Comparison of ENCODE assay signal across 15 cellular contexts in the genomic region with DNA sequence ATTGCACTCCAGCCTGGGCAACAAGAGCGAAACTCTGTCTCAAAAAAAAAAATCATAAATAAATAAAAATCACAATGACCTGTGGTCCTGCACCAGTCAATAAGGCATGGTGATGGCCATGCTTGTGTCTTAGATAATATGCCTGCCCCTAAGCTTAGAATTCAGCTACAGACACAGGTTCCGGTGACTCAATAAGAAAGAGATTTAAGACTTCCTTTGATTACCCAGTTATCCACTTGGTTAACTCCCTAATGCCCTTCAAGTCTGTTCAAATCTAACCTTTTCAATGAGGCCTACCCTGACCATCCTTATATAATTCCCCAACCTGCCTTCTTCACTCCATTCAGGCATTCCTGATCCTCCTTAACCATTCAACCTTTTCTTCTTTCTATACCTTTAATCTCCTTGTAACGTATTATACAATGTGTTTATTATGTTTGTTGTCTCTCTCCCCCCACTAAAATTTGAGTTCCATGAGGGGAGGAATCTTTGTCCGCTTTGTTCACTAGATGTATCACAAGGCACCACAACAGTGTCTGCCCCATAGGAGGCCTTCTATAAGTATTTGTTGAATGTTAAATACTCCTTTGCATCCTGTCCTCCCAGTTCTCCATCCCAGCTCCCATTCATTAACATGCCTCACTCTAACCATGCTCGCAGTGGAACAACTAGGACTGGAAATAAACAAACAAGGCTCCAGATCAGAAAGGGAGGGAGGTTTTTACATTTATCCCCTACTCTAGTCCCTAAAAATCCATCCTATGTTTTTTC. TPM values are rescaled to one million over a fixed set of nuclear protein-coding genes. Genes with fewer than 3 reads are reported as not detected.
DNase-seq lines count a peak whose midpoint lies in the region; ATAC-seq and TF ChIP-seq lines count a peak whose summit lies in the region.
"Had no signal": no experiment of that assay in that cellular context is flagged by ENCODE, and none has a peak within 500 bp of the region (broad histone marks: within the 10 kb centered on the region; RNA-seq: fewer than 3 reads in every experiment).

No MANE protein-coding gene starts in this region.

- H3K79me2 ChIP-seq in GM23338 (replicated peaks; ENCODE audit: insufficient read depth): peaks cover 100% of the 10 kb centered on the region

- H3K4me1 ChIP-seq in CD8-positive, alpha-beta T cell (ENCODE audit: insufficient read depth, low read length): peaks cover 37% of the 10 kb centered on the region
- H3K4me1 ChIP-seq in GM23338 (ENCODE audit: insufficient read depth): peaks cover 16% of the 10 kb centered on the region

- H3F3A ChIP-seq in GM23338 (replicated peaks; ENCODE audit: low read depth): no peaks in the 10 kb centered on the region

- H3K9me3 Mint-ChIP-seq in CD8-positive, alpha-beta T cell: no peaks in the 10 kb centered on the region
- H3K9me3 Mint-ChIP-seq in GM23338: no peaks in the 10 kb centered on the region
- H3K9me3 Mint-ChIP-seq in activated naive CD8-positive, alpha-beta T cell treated with anti-CD3 and anti-CD28 coated beads, Interleukin-2, amount 10 ng/mL, durations not matched to agents 7 days and 5 days: no peaks in the 10 kb centered on the region
- H3K9me3 Mint-ChIP-seq in natural killer cell treated with Interleukin-12 subunit alpha and Interleukin-12 subunit beta and Interleukin-15 and Interleukin-18, amount 100 ng/mL, for 72 hours: no peaks in the 10 kb centered on the region

- no peak overlapping the region for H2AFZ ChIP-seq in GM23338

- no peaks in the 10 kb centered on the region for H3K9me2 ChIP-seq in GM23338 (ENCODE audit: insufficient read depth)

- no peaks in the 10 kb centered on the region for H3K9me3 ChIP-seq in CD8-positive, alpha-beta T cell (ENCODE audit: low read length)
- H3K9me3 ChIP-seq: tibial nerve had no signal

- H3K27ac ChIP-seq in CD8-positive, alpha-beta T cell (ENCODE audit: low read depth, low read length): no peak overlapping the region
- no peak overlapping the region for H3K27ac ChIP-seq in GM23338 (ENCODE audit: low read depth)
- H3K27ac ChIP-seq: C4-2B had no signal

- H3K4me3 ChIP-seq in CD8-positive, alpha-beta T cell (ENCODE audit: low read depth, low read length): no peak overlapping the region
- H3K4me3 ChIP-seq in GM23338: no peak overlapping the region
- H3K4me3 ChIP-seq: K562, tibial nerve had no signal

- H3K27me3 Mint-ChIP-seq in CD8-positive, alpha-beta T cell (ENCODE audit: low read depth): no peaks in the 10 kb centered on the region
- H3K27me3 Mint-ChIP-seq in GM23338 (ENCODE audit: insufficient read depth, low read depth, poor library complexity): peaks cover 3% of the 10 kb centered on the region
- no peaks in the 10 kb centered on the region for H3K27me3 Mint-ChIP-seq in activated naive CD8-positive, alpha-beta T cell treated with anti-CD3 and anti-CD28 coated beads, Interleukin-2, amount 10 ng/mL, durations not matched to agents 7 days and 5 days
- H3K27me3 Mint-ChIP-seq in natural killer cell treated with Interleukin-12 subunit alpha and Interleukin-12 subunit beta and Interleukin-15 and Interleukin-18, amount 100 ng/mL, for 72 hours: no peaks in the 10 kb centered on the region
- H3K27me3 Mint-ChIP-seq: progenitor cell of endocrine pancreas had no signal

- no peak overlapping the region for H3K4me3 Mint-ChIP-seq in CD8-positive, alpha-beta T cell
- H3K4me3 Mint-ChIP-seq in GM23338: no peak overlapping the region
- no peak overlapping the region for H3K4me3 Mint-ChIP-seq in activated naive CD8-positive, alpha-beta T cell treated with anti-CD3 and anti-CD28 coated beads, Interleukin-2, amount 10 ng/mL, durations not matched to agents 7 days and 5 days
- H3K4me3 Mint-ChIP-seq in natural killer cell treated with Interleukin-12 subunit alpha and Interleukin-12 subunit beta and Interleukin-15 and Interleukin-18, amount 100 ng/mL, for 72 hours: peak overlapping the region; percentile 19

- H3K36me3 Mint-ChIP-seq in CD8-positive, alpha-beta T cell: peaks cover 17% of the 10 kb centered on the region
- H3K36me3 Mint-ChIP-seq in GM23338 (ENCODE audit: low read depth): no peaks in the 10 kb centered on the region; the same call in 2 of the 3 replicates
- peaks cover 17% of the 10 kb centered on the region for H3K36me3 Mint-ChIP-seq in activated naive CD8-positive, alpha-beta T cell treated with anti-CD3 and anti-CD28 coated beads, Interleukin-2, amount 10 ng/mL, durations not matched to agents 7 days and 5 days
- H3K36me3 Mint-ChIP-seq in natural killer cell treated with Interleukin-12 subunit alpha and Interleukin-12 subunit beta and Interleukin-15 and Interleukin-18, amount 100 ng/mL, for 72 hours: no peaks in the 10 kb centered on the region

- peaks cover 44% of the 10 kb centered on the region for H4K20me1 ChIP-seq in GM23338 (replicated peaks; ENCODE audit: insufficient read depth)

- no peak overlapping the region for H3K4me2 ChIP-seq in GM23338

- H3K27me3 ChIP-seq in CD8-positive, alpha-beta T cell (ENCODE audit: insufficient read depth, low read length): no peaks in the 10 kb centered on the region
- H3K27me3 ChIP-seq in GM23338 (ENCODE audit: insufficient read depth): no peaks in the 10 kb centered on the region
- H3K27me3 ChIP-seq: tibial nerve had no signal

- intact Hi-C loops in CD8-positive, alpha-beta T cell (cut with DNase I, micrococcal nuclease): no loop called here

- H3K4me1 Mint-ChIP-seq in CD8-positive, alpha-beta T cell (ENCODE audit: low read depth): peaks cover 61% of the 10 kb centered on the region
- peaks cover 21% of the 10 kb centered on the region for H3K4me1 Mint-ChIP-seq in GM23338
- peaks cover 43% of the 10 kb centered on the region for H3K4me1 Mint-ChIP-seq in activated naive CD8-positive, alpha-beta T cell treated with anti-CD3 and anti-CD28 coated beads, Interleukin-2, amount 10 ng/mL, durations not matched to agents 7 days and 5 days
- H3K4me1 Mint-ChIP-seq in natural killer cell treated with Interleukin-12 subunit alpha and Interleukin-12 subunit beta and Interleukin-15 and Interleukin-18, amount 100 ng/mL, for 72 hours (ENCODE audit: low read depth in 2 of 2): peaks cover 51 to 55% of the 10 kb centered on the region in 2 donors

- TF ChIP-seq CTCF in CD8-positive, alpha-beta T cell (IDR thresholded peaks at IDR 0.05): no peak
- no peak for TF ChIP-seq CTCF in GM23338 (conservative IDR thresholded peaks at IDR 0.05; ENCODE audit: low read depth in 2 of 2)

- H3K36me3 ChIP-seq in CD8-positive, alpha-beta T cell (ENCODE audit: insufficient read depth, low read length): no peaks in the 10 kb centered on the region
- no peaks in the 10 kb centered on the region for H3K36me3 ChIP-seq in GM23338 (ENCODE audit: insufficient read depth)
- H3K36me3 ChIP-seq: tibial nerve had no signal

- CTCF ChIA-PET in CD8-positive, alpha-beta T cell (lab: Charles Lee): interaction anchor here (0.7 to 1.7 kb wide), 2 partner anchors 9 to 223 kb away, joined by 3 to 4 read pairs; a partner anchor contains a TSS

- no peak for DNase-seq in CD8-positive, alpha-beta T cell
- no peak for DNase-seq in GM23338 (ENCODE audit: low spot score)
- no peak for DNase-seq in activated naive CD8-positive, alpha-beta T cell treated with anti-CD3 and anti-CD28 coated beads, Interleukin-2, amount 10 ng/mL, durations not matched to agents 7 days and 5 days
- no peak for DNase-seq in natural killer cell treated with Interleukin-12 subunit alpha and Interleukin-12 subunit beta and Interleukin-15 and Interleukin-18, amount 100 ng/mL, for 72 hours (ENCODE audit: low spot score)
- DNase-seq: amygdala; left cardiac atrium; stimulated activated CD4-positive, alpha-beta T cell treated with anti-CD3 and anti-CD28 coated beads, Interleukin-15, amount 100 ng/mL, for 24 hours had no signal

- ATAC-seq in CD8-positive, alpha-beta T cell: no peak
- ATAC-seq in GM23338 (peak; percentile 45), GM19467 (IDR thresholded peaks at IDR 0.05; ENCODE audit: unreplicated experiment) (no peak), HG02798 (IDR thresholded peaks at IDR 0.05; ENCODE audit: poor library complexity, unreplicated experiment) (no peak), GM21423 (IDR thresholded peaks at IDR 0.05; ENCODE audit: unreplicated experiment) (no peak), GM19452 (IDR thresholded peaks at IDR 0.05; ENCODE audit: unreplicated experiment) (no peak)
- no peak for ATAC-seq in activated naive CD8-positive, alpha-beta T cell treated with anti-CD3 and anti-CD28 coated beads, Interleukin-2, amount 10 ng/mL, durations not matched to agents 7 days and 5 days (ENCODE audit: low read depth)
- no peak for ATAC-seq in natural killer cell treated with Interleukin-12 subunit alpha and Interleukin-12 subunit beta and Interleukin-15 and Interleukin-18, amount 100 ng/mL, for 72 hours
- ATAC-seq: K562, left cardiac atrium had no signal

- POLR2A ChIA-PET in CD8-positive, alpha-beta T cell (lab: Charles Lee): no interaction called here
- POLR2A ChIA-PET in activated naive CD8-positive, alpha-beta T cell treated with anti-CD3 and anti-CD28 coated beads, Interleukin-2, amount 10 ng/mL, durations not matched to agents 7 days and 5 days (lab: Charles Lee): no interaction called here

- H3K27ac Mint-ChIP-seq in CD8-positive, alpha-beta T cell: peak overlapping the region; percentile 46
- no peak overlapping the region for H3K27ac Mint-ChIP-seq in GM23338
- peak overlapping the region; percentile 5 for H3K27ac Mint-ChIP-seq in activated naive CD8-positive, alpha-beta T cell treated with anti-CD3 and anti-CD28 coated beads, Interleukin-2, amount 10 ng/mL, durations not matched to agents 7 days and 5 days
- peak overlapping the region; percentile 47 to 66 for H3K27ac Mint-ChIP-seq in natural killer cell treated with Interleukin-12 subunit alpha and Interleukin-12 subunit beta and Interleukin-15 and Interleukin-18, amount 100 ng/mL, for 72 hours

TF ChIP-seq in GM23338, 12 proteins besides CTCF, POLR2A, EP300 and RAD21 (continues in another document):
- no peak for TF ChIP-seq EZH2 (IDR thresholded peaks at IDR 0.05; ENCODE audit: low read depth, unreplicated experiment)

RNA-seq across cellular contexts. Expression of a gene that starts 8.9 kb away (rescaled TPM):
- 10 to 100 TPM; 32.0 to 32.7 TPM for total RNA-seq in CD8-positive, alpha-beta T cell
- total RNA-seq in GM23338 (2014; rRNA removed; shearing (Covaris generic)): 67.5 and 71.4 TPM in 2 replicates
- 49.7 and 74.6 TPM in 2 replicates for polyA plus RNA-seq in GM23338 (2016; fragmentation: Nextera tagmentation; extraction: Ambion mirVana)
- 10 to 100 TPM; 40.1 to 46.1 TPM for total RNA-seq in activated naive CD8-positive, alpha-beta T cell treated with anti-CD3 and anti-CD28 coated beads, Interleukin-2, amount 10 ng/mL, durations not matched to agents 7 days and 5 days
- total RNA-seq in natural killer cell treated with Interleukin-12 subunit alpha and Interleukin-12 subunit beta and Interleukin-15 and Interleukin-18, amount 100 ng/mL, for 72 hours: 10 to 100 TPM; 48.7 to 59.3 TPM

RNA-seq across cellular contexts. Expression of a gene that starts 36.5 kb away (rescaled TPM):
- 1 to 10 TPM; 1.4 to 4.0 TPM for total RNA-seq in CD8-positive, alpha-beta T cell
- 5.9 and 7.0 TPM in 2 replicates for total RNA-seq in GM23338 (2014; rRNA removed; shearing (Covaris generic))
- polyA plus RNA-seq in GM23338 (2016; fragmentation: Nextera tagmentation; extraction: Ambion mirVana): 3.5 and 5.0 TPM in 2 replicates
- total RNA-seq in activated naive CD8-positive, alpha-beta T cell treated with anti-CD3 and anti-CD28 coated beads, Interleukin-2, amount 10 ng/mL, durations not matched to agents 7 days and 5 days: 1 to 10 TPM; 1.5 TPM
- 1 to 10 TPM in 1 of 2 donors, under 1 TPM in 1; 0.62 to 1.8 TPM for total RNA-seq in natural killer cell treated with Interleukin-12 subunit alpha and Interleukin-12 subunit beta and Interleukin-15 and Interleukin-18, amount 100 ng/mL, for 72 hours
